Comparison of ENCODE assay signal across 13 cellular contexts in genomic region chr11:114079406-114080072, GRCh38. TPM values are rescaled to one million over a fixed set of nuclear protein-coding genes. Genes with fewer than 3 reads are reported as not detected.
DNase-seq lines count a peak whose midpoint lies in the region; ATAC-seq and TF ChIP-seq lines count a peak whose summit lies in the region.
"Had no signal": no experiment of that assay in that cellular context is flagged by ENCODE, and none has a peak within 500 bp of the region (broad histone marks: within the 10 kb centered on the region; RNA-seq: fewer than 3 reads in every experiment).

No MANE protein-coding gene starts in this region.

- peaks cover 73% of the 10 kb centered on the region for H3K36me3 Mint-ChIP-seq in stimulated activated effector memory CD8-positive, alpha-beta T cell treated with anti-CD3 and anti-CD28 coated beads, Interleukin-12 subunit alpha, Interleukin-12 subunit beta, amount 100 ng/mL, for 72 hours

- H3K4me3 ChIP-seq in cardiac fibroblast (replicated peaks in 1 of 2; ENCODE audit: low read depth in 2 of 2, low read length in 2 of 2): no peak overlapping the region

- no peaks in the 10 kb centered on the region for H3K9me3 Mint-ChIP-seq in stimulated activated effector memory CD8-positive, alpha-beta T cell treated with anti-CD3 and anti-CD28 coated beads, Interleukin-12 subunit alpha, Interleukin-12 subunit beta, amount 100 ng/mL, for 72 hours

- no peak for ATAC-seq in stimulated activated effector memory CD8-positive, alpha-beta T cell treated with anti-CD3 and anti-CD28 coated beads, Interleukin-12 subunit alpha, Interleukin-12 subunit beta, amount 100 ng/mL, for 72 hours
- no peak for ATAC-seq in HG02763 (IDR thresholded peaks at IDR 0.05; ENCODE audit: unreplicated experiment)
- ATAC-seq in HG03469 (IDR thresholded peaks at IDR 0.05; ENCODE audit: unreplicated experiment): no peak
- no peak for ATAC-seq in HG03039 (IDR thresholded peaks at IDR 0.05; ENCODE audit: unreplicated experiment)
- ATAC-seq in GM19395 (IDR thresholded peaks at IDR 0.05; ENCODE audit: unreplicated experiment): no peak
- ATAC-seq: SK-N-SH treated with all-trans-retinoic acid at 6 μM for 48 hours had no signal

- peak overlapping the region; percentile 79 for H3K27ac Mint-ChIP-seq in stimulated activated effector memory CD8-positive, alpha-beta T cell treated with anti-CD3 and anti-CD28 coated beads, Interleukin-12 subunit alpha, Interleukin-12 subunit beta, amount 100 ng/mL, for 72 hours

- no peak for TF ChIP-seq CTCF in cardiac fibroblast (IDR thresholded peaks at IDR 0.05; ENCODE audit: low read depth, low read length)

- H3K4me1 Mint-ChIP-seq in stimulated activated effector memory CD8-positive, alpha-beta T cell treated with anti-CD3 and anti-CD28 coated beads, Interleukin-12 subunit alpha, Interleukin-12 subunit beta, amount 100 ng/mL, for 72 hours: peaks cover 93% of the 10 kb centered on the region

- peak overlapping the region; percentile 80 for H3K4me3 Mint-ChIP-seq in stimulated activated effector memory CD8-positive, alpha-beta T cell treated with anti-CD3 and anti-CD28 coated beads, Interleukin-12 subunit alpha, Interleukin-12 subunit beta, amount 100 ng/mL, for 72 hours

- DNase-seq in LHCN-M2 (ENCODE audit: low read depth) (peak; percentile 57), cardiac fibroblast (ENCODE audit: low read depth in 2 of 2) (peak; percentile 37 to 78), islet precursor cell (peak; percentile 60)
- DNase-seq in stimulated activated effector memory CD8-positive, alpha-beta T cell treated with anti-CD3 and anti-CD28 coated beads, Interleukin-12 subunit alpha, Interleukin-12 subunit beta, amount 100 ng/mL, for 72 hours (ENCODE audit: low spot score in 2 of 2): no peak
- DNase-seq: DND-41; stimulated activated CD4-positive, alpha-beta T cell treated with anti-CD3 and anti-CD28 coated beads, Interleukin-1b, Interleukin-23, amount 100 ng/mL, for 48 hours; trophoblast cell had no signal

RNA-seq across cellular contexts. Expression of gene ZBTB16, which starts 20.0 kb away (rescaled TPM):
- total RNA-seq in LHCN-M2 (2014; rRNA removed): 3.1 and 4.3 TPM in 2 replicates
- polyA plus RNA-seq in LHCN-M2 (2012): 1.1 TPM
- total RNA-seq: HT1080 had no signal

Comparison
In these comparisons a context has a peak if more than half of its experiments do, and no peak if none do; other contexts are left out.
1. DNase-seq: peak in LHCN-M2 (single experiment), cardiac fibroblast (2 of 2) and islet precursor cell (single experiment); none in stimulated activated effector memory CD8-positive, alpha-beta T cell treated with anti-CD3 and anti-CD28 coated beads, Interleukin-12 subunit alpha, Interleukin-12 subunit beta, amount 100 ng/mL, for 72 hours (0 of 2).